ENCODE assay signal across 23 cellular contexts in genomic region chr1:118117521-118117920, GRCh38.
"Had no signal": no experiment of that assay in that cellular context is flagged by ENCODE, and none has a peak within 500 bp of the region (broad histone marks: within the 10 kb centered on the region; RNA-seq: fewer than 3 reads in every experiment).

No MANE protein-coding gene starts in this region.

- H3K27ac ChIP-seq: adrenal gland, ascending aorta, foreskin keratinocyte, tibial artery, uterus had no signal

- H3K9me3 Mint-ChIP-seq: activated T-cell treated with anti-CD3 and anti-CD28 coated beads, Interleukin-2, amount 50 U/mL, for 4 hours; activated T-helper 2 cell treated with anti-CD3 and anti-CD28 coated beads, Interferon-gamma antibody, Interleukin-2, Interleukin-4, amounts not matched to agents 10 μg/mL and 5 μg/mL and 100 μg/mL, durations not matched to agents 14 hours and 24 hours and 36 hours; WTC11 had no signal

- H3K36me3 ChIP-seq: adrenal gland, ascending aorta, left lung, tibial artery, uterus had no signal

- H3K27ac Mint-ChIP-seq: activated CD4-positive, alpha-beta T cell treated with anti-CD3 and anti-CD28 coated beads for 36 hours; activated naive CD8-positive, alpha-beta T cell; activated T-helper 2 cell treated with anti-CD3 and anti-CD28 coated beads, Interferon-gamma antibody, Interleukin-2, Interleukin-4, amounts not matched to agents 10 μg/mL and 5 μg/mL and 100 μg/mL, durations not matched to agents 14 hours and 24 hours and 36 hours; WTC11 had no signal

- H3K36me3 Mint-ChIP-seq: activated naive CD8-positive, alpha-beta T cell; WTC11 had no signal

- ATAC-seq: activated CD4-positive, alpha-beta T cell treated with anti-CD3 and anti-CD28 coated beads for 36 hours; activated T-cell treated with anti-CD3 and anti-CD28 coated beads, Interleukin-2, amount 50 U/mL, for 4 hours; foreskin keratinocyte; stimulated activated naive CD8-positive, alpha-beta T cell treated with anti-CD3 and anti-CD28 coated beads, Interleukin-15, Interleukin-2, amounts not matched to agents 100 U/mL and 50 U/mL, for 24 hours; WTC11 had no signal

- H3K27me3 ChIP-seq: adrenal gland, ascending aorta, foreskin keratinocyte, left lung, tibial artery, uterus had no signal

- DNase-seq: activated CD4-positive, alpha-beta T cell treated with anti-CD3 and anti-CD28 coated beads for 36 hours; activated CD4-positive, alpha-beta T cell treated with anti-CD3 and anti-CD28 coated beads, Interleukin-2, amount 50 U/mL, for 4 hours; activated CD8-positive, alpha-beta memory T cell treated with anti-CD3 and anti-CD28 coated beads for 24 hours; activated CD8-positive, alpha-beta memory T cell treated with anti-CD3 and anti-CD28 coated beads, Interleukin-2, amount 50 U/mL, for 4 hours; activated naive CD4-positive, alpha-beta T cell; activated T-cell treated with anti-CD3 and anti-CD28 coated beads, Interleukin-2, amount 50 U/mL, for 4 hours; adrenal gland; central memory CD4-positive, alpha-beta T cell; dermis blood vessel endothelial cell; effector CD8-positive, alpha-beta T cell; foreskin keratinocyte; left lung; occipital lobe; retina; stimulated activated CD4-positive, alpha-beta T cell treated with anti-CD3 and anti-CD28 coated beads, Interleukin-4, amount 100 ng/mL, for 24 hours; stimulated activated naive CD8-positive, alpha-beta T cell treated with anti-CD3 and anti-CD28 coated beads, Interleukin-15, Interleukin-2, amounts not matched to agents 100 U/mL and 50 U/mL, for 24 hours; T-helper 9 cell; tibial artery; uterus had no signal

- H3K27me3 Mint-ChIP-seq: activated CD4-positive, alpha-beta T cell treated with anti-CD3 and anti-CD28 coated beads for 36 hours had no signal

- H3K4me1 ChIP-seq: adrenal gland, ascending aorta, uterus had no signal

- H3K4me3 Mint-ChIP-seq: activated CD4-positive, alpha-beta T cell treated with anti-CD3 and anti-CD28 coated beads for 36 hours; activated naive CD8-positive, alpha-beta T cell; activated T-cell treated with anti-CD3 and anti-CD28 coated beads, Interleukin-2, amount 50 U/mL, for 4 hours; WTC11 had no signal

- H3K9me3 ChIP-seq: adrenal gland, ascending aorta, left lung, tibial artery, uterus had no signal

- H3K4me1 Mint-ChIP-seq: activated CD4-positive, alpha-beta T cell treated with anti-CD3 and anti-CD28 coated beads for 36 hours had no signal

- H3K4me3 ChIP-seq: adrenal gland, ascending aorta, left lung, tibial artery, uterus had no signal
